1 cellular context compared by ENCODE assay signal in genomic region chr2:231483398-231484329, GRCh38.
TF ChIP-seq lines count a peak whose summit lies in the region.

No MANE protein-coding gene starts in this region.

TF ChIP-seq in GM12878, 131 proteins besides CTCF, POLR2A, EP300 and RAD21 (continued from another document and continues in another):
- TF ChIP-seq, protein P1, sequence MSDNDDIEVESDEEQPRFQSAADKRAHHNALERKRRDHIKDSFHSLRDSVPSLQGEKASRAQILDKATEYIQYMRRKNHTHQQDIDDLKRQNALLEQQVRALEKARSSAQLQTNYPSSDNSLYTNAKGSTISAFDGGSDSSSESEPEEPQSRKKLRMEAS (IDR thresholded peaks at IDR 0.05; ENCODE audit: low read depth, low read length), result peak; percentile 51; the same call in 1 of the 2 replicates
- TF ChIP-seq, protein P2, sequence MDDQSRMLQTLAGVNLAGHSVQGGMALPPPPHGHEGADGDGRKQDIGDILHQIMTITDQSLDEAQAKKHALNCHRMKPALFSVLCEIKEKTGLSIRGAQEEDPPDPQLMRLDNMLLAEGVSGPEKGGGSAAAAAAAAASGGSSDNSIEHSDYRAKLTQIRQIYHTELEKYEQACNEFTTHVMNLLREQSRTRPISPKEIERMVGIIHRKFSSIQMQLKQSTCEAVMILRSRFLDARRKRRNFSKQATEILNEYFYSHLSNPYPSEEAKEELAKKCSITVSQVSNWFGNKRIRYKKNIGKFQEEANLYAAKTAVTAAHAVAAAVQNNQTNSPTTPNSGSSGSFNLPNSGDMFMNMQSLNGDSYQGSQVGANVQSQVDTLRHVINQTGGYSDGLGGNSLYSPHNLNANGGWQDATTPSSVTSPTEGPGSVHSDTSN (IDR thresholded peaks at IDR 0.05; ENCODE audit: insufficient replicate concordance, low read depth, low read length), result no peak
- no peak for TF ChIP-seq TAF1 (IDR thresholded peaks at IDR 0.05; ENCODE audit: borderline replicate concordance, low read depth, low read length)
- no peak for TF ChIP-seq WRNIP1 (IDR thresholded peaks at IDR 0.05; ENCODE audit: borderline replicate concordance, low read depth, low read length)
- TF ChIP-seq IRF4 (IDR thresholded peaks at IDR 0.05; ENCODE audit: low read depth, low read length), result no peak
- TF ChIP-seq RB1 (IDR thresholded peaks at IDR 0.05; ENCODE audit: borderline replicate concordance), result peak; percentile 14; the same call in 1 of the 2 replicates
- no peak for TF ChIP-seq EED (IDR thresholded peaks at IDR 0.05; ENCODE audit: low read depth)
- no peak for TF ChIP-seq ATF7 (IDR thresholded peaks at IDR 0.05; ENCODE audit: low read depth)
- no peak for TF ChIP-seq PRDM15 (CRISPR knock-in tag; IDR thresholded peaks at IDR 0.05)
- TF ChIP-seq POU2F2 (IDR thresholded peaks at IDR 0.05; ENCODE audit: borderline replicate concordance, low read depth, low read length), result no peak
- no peak for TF ChIP-seq NRF1 (conservative IDR thresholded peaks at IDR 0.05; ENCODE audit: low read depth, low read length)
- TF ChIP-seq JUND (IDR thresholded peaks at IDR 0.05; ENCODE audit: low read depth, low read length), result no peak
- TF ChIP-seq NR2C2 (IDR thresholded peaks at IDR 0.05; ENCODE audit: borderline replicate concordance, control insufficient read depth, insufficient read length, low read depth), result no peak
- TF ChIP-seq REST (IDR thresholded peaks at IDR 0.05; ENCODE audit: low read depth, low read length), result no peak
- peak; percentile 44 for TF ChIP-seq NBN (IDR thresholded peaks at IDR 0.05)
- TF ChIP-seq SUPT20H (IDR thresholded peaks at IDR 0.05; ENCODE audit: borderline replicate concordance, control insufficient read depth, low read depth, low read length), result no peak
- no peak for TF ChIP-seq ZNF217 (IDR thresholded peaks at IDR 0.05)
- no peak for TF ChIP-seq CEBPB (IDR thresholded peaks at IDR 0.05; ENCODE audit: borderline replicate concordance in 1 of 2, low read depth in 2 of 2, low read length in 2 of 2)
- TF ChIP-seq, protein P3, sequence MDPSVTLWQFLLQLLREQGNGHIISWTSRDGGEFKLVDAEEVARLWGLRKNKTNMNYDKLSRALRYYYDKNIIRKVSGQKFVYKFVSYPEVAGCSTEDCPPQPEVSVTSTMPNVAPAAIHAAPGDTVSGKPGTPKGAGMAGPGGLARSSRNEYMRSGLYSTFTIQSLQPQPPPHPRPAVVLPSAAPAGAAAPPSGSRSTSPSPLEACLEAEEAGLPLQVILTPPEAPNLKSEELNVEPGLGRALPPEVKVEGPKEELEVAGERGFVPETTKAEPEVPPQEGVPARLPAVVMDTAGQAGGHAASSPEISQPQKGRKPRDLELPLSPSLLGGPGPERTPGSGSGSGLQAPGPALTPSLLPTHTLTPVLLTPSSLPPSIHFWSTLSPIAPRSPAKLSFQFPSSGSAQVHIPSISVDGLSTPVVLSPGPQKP (IDR thresholded peaks at IDR 0.05; ENCODE audit: low read depth, low read length), result no peak
- no peak for TF ChIP-seq EZH2 (IDR thresholded peaks at IDR 0.05; ENCODE audit: borderline replicate concordance, control insufficient read depth, low read depth, low read length)
- TF ChIP-seq USF1 (IDR thresholded peaks at IDR 0.05; ENCODE audit: borderline replicate concordance, extremely low read length, insufficient read depth, low read depth, low read length), result peak; percentile 50
- peak; percentile 81 for TF ChIP-seq RUNX3 (IDR thresholded peaks at IDR 0.05; ENCODE audit: low read length)
- TF ChIP-seq IKZF1 (conservative IDR thresholded peaks at IDR 0.05), result peak; percentile 76
- TF ChIP-seq RAD51 (IDR thresholded peaks at IDR 0.05), result peak; percentile 63; the same call in 1 of the 2 replicates
- TF ChIP-seq TBL1XR1 (IDR thresholded peaks at IDR 0.05; ENCODE audit: low read depth, low read length), result no peak
- TF ChIP-seq, protein P4, sequence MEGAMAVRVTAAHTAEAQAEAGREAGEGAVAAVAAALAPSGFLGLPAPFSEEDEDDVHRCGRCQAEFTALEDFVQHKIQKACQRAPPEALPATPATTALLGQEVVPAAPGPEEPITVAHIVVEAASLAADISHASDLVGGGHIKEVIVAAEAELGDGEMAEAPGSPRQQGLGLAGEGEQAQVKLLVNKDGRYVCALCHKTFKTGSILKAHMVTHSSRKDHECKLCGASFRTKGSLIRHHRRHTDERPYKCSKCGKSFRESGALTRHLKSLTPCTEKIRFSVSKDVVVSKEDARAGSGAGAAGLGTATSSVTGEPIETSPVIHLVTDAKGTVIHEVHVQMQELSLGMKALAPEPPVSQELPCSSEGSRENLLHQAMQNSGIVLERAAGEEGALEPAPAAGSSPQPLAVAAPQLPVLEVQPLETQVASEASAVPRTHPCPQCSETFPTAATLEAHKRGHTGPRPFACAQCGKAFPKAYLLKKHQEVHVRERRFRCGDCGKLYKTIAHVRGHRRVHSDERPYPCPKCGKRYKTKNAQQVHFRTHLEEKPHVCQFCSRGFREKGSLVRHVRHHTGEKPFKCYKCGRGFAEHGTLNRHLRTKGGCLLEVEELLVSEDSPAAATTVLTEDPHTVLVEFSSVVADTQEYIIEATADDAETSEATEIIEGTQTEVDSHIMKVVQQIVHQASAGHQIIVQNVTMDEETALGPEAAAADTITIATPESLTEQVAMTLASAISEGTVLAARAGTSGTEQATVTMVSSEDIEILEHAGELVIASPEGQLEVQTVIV (IDR thresholded peaks at IDR 0.05; ENCODE audit: borderline replicate concordance, partially characterized antibody), result no peak
- no peak for TF ChIP-seq TCF12 (IDR thresholded peaks at IDR 0.05; ENCODE audit: low read depth, low read length)
- TF ChIP-seq MYC (IDR thresholded peaks at IDR 0.05; ENCODE audit: insufficient read depth, insufficient read length, insufficient replicate concordance, low read length, severe bottlenecking), result no peak
- TF ChIP-seq NFYA (IDR thresholded peaks at IDR 0.05; ENCODE audit: borderline replicate concordance, low read depth, low read length), result no peak
- TF ChIP-seq SPI1 (IDR thresholded peaks at IDR 0.05; ENCODE audit: borderline replicate concordance, insufficient read depth, low read depth, low read length), result no peak
- TF ChIP-seq, protein P5, sequence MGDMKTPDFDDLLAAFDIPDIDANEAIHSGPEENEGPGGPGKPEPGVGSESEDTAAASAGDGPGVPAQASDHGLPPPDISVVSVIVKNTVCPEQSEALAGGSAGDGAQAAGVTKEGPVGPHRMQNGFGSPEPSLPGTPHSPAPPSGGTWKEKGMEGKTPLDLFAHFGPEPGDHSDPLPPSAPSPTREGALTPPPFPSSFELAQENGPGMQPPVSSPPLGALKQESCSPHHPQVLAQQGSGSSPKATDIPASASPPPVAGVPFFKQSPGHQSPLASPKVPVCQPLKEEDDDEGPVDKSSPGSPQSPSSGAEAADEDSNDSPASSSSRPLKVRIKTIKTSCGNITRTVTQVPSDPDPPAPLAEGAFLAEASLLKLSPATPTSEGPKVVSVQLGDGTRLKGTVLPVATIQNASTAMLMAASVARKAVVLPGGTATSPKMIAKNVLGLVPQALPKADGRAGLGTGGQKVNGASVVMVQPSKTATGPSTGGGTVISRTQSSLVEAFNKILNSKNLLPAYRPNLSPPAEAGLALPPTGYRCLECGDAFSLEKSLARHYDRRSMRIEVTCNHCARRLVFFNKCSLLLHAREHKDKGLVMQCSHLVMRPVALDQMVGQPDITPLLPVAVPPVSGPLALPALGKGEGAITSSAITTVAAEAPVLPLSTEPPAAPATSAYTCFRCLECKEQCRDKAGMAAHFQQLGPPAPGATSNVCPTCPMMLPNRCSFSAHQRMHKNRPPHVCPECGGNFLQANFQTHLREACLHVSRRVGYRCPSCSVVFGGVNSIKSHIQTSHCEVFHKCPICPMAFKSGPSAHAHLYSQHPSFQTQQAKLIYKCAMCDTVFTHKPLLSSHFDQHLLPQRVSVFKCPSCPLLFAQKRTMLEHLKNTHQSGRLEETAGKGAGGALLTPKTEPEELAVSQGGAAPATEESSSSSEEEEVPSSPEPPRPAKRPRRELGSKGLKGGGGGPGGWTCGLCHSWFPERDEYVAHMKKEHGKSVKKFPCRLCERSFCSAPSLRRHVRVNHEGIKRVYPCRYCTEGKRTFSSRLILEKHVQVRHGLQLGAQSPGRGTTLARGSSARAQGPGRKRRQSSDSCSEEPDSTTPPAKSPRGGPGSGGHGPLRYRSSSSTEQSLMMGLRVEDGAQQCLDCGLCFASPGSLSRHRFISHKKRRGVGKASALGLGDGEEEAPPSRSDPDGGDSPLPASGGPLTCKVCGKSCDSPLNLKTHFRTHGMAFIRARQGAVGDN (IDR thresholded peaks at IDR 0.05), result peak; percentile 54; the same call in 1 of the 2 replicates
- peak; percentile 61; the same call in 1 of the 2 replicates for TF ChIP-seq MXI1 (IDR thresholded peaks at IDR 0.05; ENCODE audit: low read depth, low read length)
- peak; percentile 65 for TF ChIP-seq LARP7 (IDR thresholded peaks at IDR 0.05)
- TF ChIP-seq, protein P6, sequence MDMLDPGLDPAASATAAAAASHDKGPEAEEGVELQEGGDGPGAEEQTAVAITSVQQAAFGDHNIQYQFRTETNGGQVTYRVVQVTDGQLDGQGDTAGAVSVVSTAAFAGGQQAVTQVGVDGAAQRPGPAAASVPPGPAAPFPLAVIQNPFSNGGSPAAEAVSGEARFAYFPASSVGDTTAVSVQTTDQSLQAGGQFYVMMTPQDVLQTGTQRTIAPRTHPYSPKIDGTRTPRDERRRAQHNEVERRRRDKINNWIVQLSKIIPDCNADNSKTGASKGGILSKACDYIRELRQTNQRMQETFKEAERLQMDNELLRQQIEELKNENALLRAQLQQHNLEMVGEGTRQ (IDR thresholded peaks at IDR 0.05; ENCODE audit: borderline replicate concordance, low read depth, low read length), result no peak; the same call in 1 of the 2 replicates
- no peak; a peak in 1 of 4 replicates for TF ChIP-seq IKZF2 (IDR thresholded peaks at IDR 0.05)
- TF ChIP-seq ZNF24 (IDR thresholded peaks at IDR 0.05), result no peak
- no peak for TF ChIP-seq ZZZ3 (IDR thresholded peaks at IDR 0.05; ENCODE audit: control insufficient read depth, insufficient read length, low read depth)
- TF ChIP-seq SREBF1 (IDR thresholded peaks at IDR 0.05; ENCODE audit: low read length), result no peak
- TF ChIP-seq FOXM1 (IDR thresholded peaks at IDR 0.05; ENCODE audit: low read depth, low read length), result no peak
- TF ChIP-seq TCF3 (IDR thresholded peaks at IDR 0.05; ENCODE audit: borderline replicate concordance, insufficient read depth, low read depth, low read length), result no peak
- no peak for TF ChIP-seq ZNF207 (IDR thresholded peaks at IDR 0.05; ENCODE audit: borderline replicate concordance)
